In the genomic region with DNA sequence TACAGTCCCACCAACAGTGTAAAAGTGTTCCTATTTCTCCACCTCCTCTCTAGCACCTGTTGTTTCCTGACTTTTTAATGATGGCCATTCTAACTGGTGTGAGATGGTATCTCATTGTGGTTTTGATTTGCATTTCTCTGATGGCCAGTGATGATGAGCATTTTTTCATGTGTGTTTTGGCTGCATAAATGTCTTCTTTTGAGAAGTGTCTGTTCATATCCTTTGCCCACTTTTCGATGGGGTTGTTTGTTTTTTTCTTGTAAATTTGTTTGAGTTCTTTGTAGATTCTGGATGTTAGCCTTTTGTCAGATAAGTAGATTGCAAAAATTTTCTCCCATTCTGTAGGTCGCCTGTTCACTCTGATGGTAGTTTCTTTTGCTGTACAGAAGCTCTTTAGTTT, we compare ENCODE assay signal across 1 cellular context.
DNase-seq lines count a peak whose midpoint lies in the region; ATAC-seq and TF ChIP-seq lines count a peak whose summit lies in the region.
"Not testable (repeated sequence)": the region's sequence is repeated elsewhere in the genome, so short reads cannot be mapped to it uniquely, and the experiment has no call there.

No MANE protein-coding gene starts in this region.

- peaks cover 37 to 43% of the 10 kb centered on the region in 2 donors for H3K4me1 ChIP-seq in gastrocnemius medialis

- intact Hi-C loops in gastrocnemius medialis (cut with DNase I; ENCODE audit: low total_unique reads), result not testable (repeated sequence)

- not testable (repeated sequence) for H3K4me3 ChIP-seq in gastrocnemius medialis

- H3K27ac ChIP-seq in gastrocnemius medialis, result peak overlapping the region; percentile 20 to 86 (median 49)

- not testable (repeated sequence) for ATAC-seq in gastrocnemius medialis

- not testable (repeated sequence) for TF ChIP-seq POLR2A in gastrocnemius medialis (IDR thresholded peaks at IDR 0.05)

- in situ Hi-C loops in gastrocnemius medialis (cut with MboI; ENCODE audit: low sequenced_read_pairs in 4 of 4), result not testable (repeated sequence)

- TF ChIP-seq CTCF in gastrocnemius medialis (IDR thresholded peaks at IDR 0.05 in 4 of 5, conservative IDR thresholded peaks at IDR 0.05 in 1 of 5), result not testable (repeated sequence)

- not testable (repeated sequence) for H3K27me3 ChIP-seq in gastrocnemius medialis

- not testable (repeated sequence) for DNase-seq in gastrocnemius medialis

- not testable (repeated sequence) for H3K36me3 ChIP-seq in gastrocnemius medialis

- not testable (repeated sequence) for H3K9me3 ChIP-seq in gastrocnemius medialis
